8 cellular contexts compared by ENCODE assay signal in genomic region chr19:18322759-18323460, GRCh38. TPM values are rescaled to one million over a fixed set of nuclear protein-coding genes. Genes with fewer than 3 reads are reported as not detected.
DNase-seq lines count a peak whose midpoint lies in the region; ATAC-seq and TF ChIP-seq lines count a peak whose summit lies in the region.

LSM4 (minus strand) TSS chr19:18323076; CDS start chr19:18323020, 56 bp downstream.

- H3K27ac ChIP-seq in 22Rv1 = peak within 1 kb of the TSS; percentile 97
- peak within 1 kb of the TSS; percentile 94 for H3K27ac ChIP-seq in hepatocyte

- no peaks in the 10 kb centered on the region for H4K20me1 ChIP-seq in hepatocyte (ENCODE audit: insufficient read depth, poor library complexity, severe bottlenecking)

- no peaks in the 10 kb centered on the region for H3K9me3 ChIP-seq in hepatocyte (ENCODE audit: low read depth)

- peak; percentile 94 for ATAC-seq in GM18511 (IDR thresholded peaks at IDR 0.05; ENCODE audit: unreplicated experiment)
- peak; percentile 87 for ATAC-seq in HG03039 (IDR thresholded peaks at IDR 0.05; ENCODE audit: unreplicated experiment)

- H3K9me2 ChIP-seq in hepatocyte (replicated peaks; ENCODE audit: insufficient read depth) = no peaks in the 10 kb centered on the region

- H3K4me2 ChIP-seq in hepatocyte = peak within 1 kb of the TSS; percentile 84

- TF ChIP-seq CTCF in 22Rv1 (IDR thresholded peaks at IDR 0.05) (no peak), hepatocyte (IDR thresholded peaks at IDR 0.05; ENCODE audit: poor library complexity) (peak; percentile 42)

- H3K36me3 ChIP-seq in hepatocyte (replicated peaks; ENCODE audit: insufficient read depth, low read depth) = no peaks in the 10 kb centered on the region

- peaks cover 40% of the 10 kb centered on the region for H3K79me2 ChIP-seq in hepatocyte

- peaks cover 48% of the 10 kb centered on the region for H3K4me1 ChIP-seq in hepatocyte (ENCODE audit: insufficient read depth)

- WGBS in hepatocyte (ENCODE audit: low lambda C conversion rate, missing lambda C conversion rate) = 1% methylated on average over 55 of the region's 75 CpGs

- peak within 1 kb of the TSS; percentile 69 for H3K4me3 ChIP-seq in hepatocyte

- no peaks in the 10 kb centered on the region for H3K27me3 ChIP-seq in hepatocyte

- DNase-seq in NCI-H2081 (lab: John Stamatoyannopoulos, UW) (peak; percentile 98 to 99), T1000 (lab: John Stamatoyannopoulos, UW) (peak; percentile 97), astrocyte of the hippocampus (ENCODE audit: low read depth, low spot score) (peak; percentile 99), hepatocyte (ENCODE audit: low spot score) (peak; percentile 100), retina (peak; percentile 98)

- peak within 1 kb of the TSS; percentile 30 for H2AFZ ChIP-seq in hepatocyte

RNA-seq across cellular contexts. Expression of gene LSM4, which starts in this region (rescaled TPM):
- total RNA-seq in hepatocyte = 185 and 202 TPM in 2 replicates
- 218 and 226 TPM in 2 replicates for polyA plus RNA-seq in hepatocyte

Comparison
In these comparisons a context has a peak if more than half of its experiments do, and no peak if none do; other contexts are left out.
1. Peak in every context shown above with its lines: DNase-seq, ATAC-seq, H3K4me3 ChIP-seq and H3K27ac ChIP-seq.